19 cellular contexts compared by ENCODE assay signal in genomic region chr5:79413112-79413511, GRCh38.
"Had no signal": no experiment of that assay in that cellular context is flagged by ENCODE, and none has a peak within 500 bp of the region (broad histone marks: within the 10 kb centered on the region; RNA-seq: fewer than 3 reads in every experiment).

No MANE protein-coding gene starts in this region.

- H3K36me3 ChIP-seq: ovary, right atrium auricular region, transverse colon had no signal

- ATAC-seq: heart right ventricle; left lobe of liver; natural killer cell treated with Interleukin-12 subunit alpha and Interleukin-12 subunit beta and Interleukin-15 and Interleukin-18, amount 100 ng/mL, for 72 hours had no signal

- H3K27me3 ChIP-seq: heart right ventricle, neural progenitor cell, ovary, right atrium auricular region, stomach, transverse colon had no signal

- H3K4me3 Mint-ChIP-seq: natural killer cell treated with Interleukin-12 subunit alpha and Interleukin-12 subunit beta and Interleukin-15 and Interleukin-18, amount 100 ng/mL, for 72 hours; neural progenitor cell had no signal

- H3K36me3 Mint-ChIP-seq: natural killer cell treated with Interleukin-12 subunit alpha and Interleukin-12 subunit beta and Interleukin-15 and Interleukin-18, amount 100 ng/mL, for 72 hours had no signal

- H3K27ac ChIP-seq: heart right ventricle, neural progenitor cell, ovary, right atrium auricular region, stomach, thoracic aorta, transverse colon had no signal

- H3K9me3 Mint-ChIP-seq: natural killer cell treated with Interleukin-12 subunit alpha and Interleukin-12 subunit beta and Interleukin-15 and Interleukin-18, amount 100 ng/mL, for 72 hours had no signal

- FAIRE-seq: endometrium, islet of Langerhans, small intestine had no signal

- DNase-seq: cortex of kidney; effector memory CD4-positive, alpha-beta T cell; heart right ventricle; hypothalamus; nucleus accumbens; ovary; small intestine; stimulated activated CD4-positive, alpha-beta T cell treated with anti-CD3 and anti-CD28 coated beads, Interleukin-12 subunit alpha, Interleukin-12 subunit beta, amount 100 ng/mL, for 4 hours; stimulated activated naive CD4-positive, alpha-beta T cell; stomach; substantia nigra; transverse colon had no signal

- H3K9me3 ChIP-seq: ovary had no signal

- H3K9ac ChIP-seq: neural progenitor cell had no signal

- H3K4me2 ChIP-seq: neural progenitor cell had no signal

- H3K4me1 ChIP-seq: right atrium auricular region, stomach had no signal

- H3K27ac Mint-ChIP-seq: natural killer cell treated with Interleukin-12 subunit alpha and Interleukin-12 subunit beta and Interleukin-15 and Interleukin-18, amount 100 ng/mL, for 72 hours; neural progenitor cell had no signal

- H3K4me3 ChIP-seq: heart right ventricle, neural progenitor cell, ovary, right atrium auricular region, stomach, thoracic aorta, transverse colon had no signal

- H2AFZ ChIP-seq: neural progenitor cell had no signal

- H3K27me3 Mint-ChIP-seq: natural killer cell treated with Interleukin-12 subunit alpha and Interleukin-12 subunit beta and Interleukin-15 and Interleukin-18, amount 100 ng/mL, for 72 hours had no signal
